Comparison of ENCODE assay signal across 28 cellular contexts in the genomic region with DNA sequence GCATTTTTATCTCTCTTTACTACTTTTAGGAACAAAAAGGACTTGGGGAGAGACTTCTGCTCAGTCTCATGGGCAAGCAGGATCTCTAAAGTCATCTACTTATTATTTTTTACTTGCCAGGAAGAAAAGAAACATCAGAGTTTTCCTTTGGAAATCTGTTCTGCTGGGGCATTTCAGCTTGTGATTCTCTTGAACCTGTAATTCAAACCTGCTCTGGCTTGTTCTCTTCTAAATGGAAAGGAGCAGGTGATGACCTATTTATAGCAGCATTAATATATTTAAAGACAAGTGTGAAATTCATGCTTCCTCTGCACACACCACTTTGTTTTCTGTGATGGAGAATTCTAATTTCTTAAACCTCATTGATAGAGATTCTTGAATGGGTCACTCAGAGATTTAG. TPM values are rescaled to one million over a fixed set of nuclear protein-coding genes. Genes with fewer than 3 reads are reported as not detected.
DNase-seq lines count a peak whose midpoint lies in the region; ATAC-seq and TF ChIP-seq lines count a peak whose summit lies in the region.
"Had no signal": no experiment of that assay in that cellular context is flagged by ENCODE, and none has a peak within 500 bp of the region (broad histone marks: within the 10 kb centered on the region; RNA-seq: fewer than 3 reads in every experiment).

No MANE protein-coding gene starts in this region.

- no peaks in the 10 kb centered on the region for H3K36me3 ChIP-seq in ES-I3 (ENCODE audit: insufficient read depth, low read length)
- H3K36me3 ChIP-seq in A673 (ENCODE audit: insufficient read depth, low read length, poor library complexity, severe bottlenecking) = no peaks in the 10 kb centered on the region
- H3K36me3 ChIP-seq: heart left ventricle, left ventricle myocardium inferior, tibial artery had no signal

- peaks cover 8% of the 10 kb centered on the region for H3K27me3 Mint-ChIP-seq in endothelial cell (ENCODE audit: unreplicated experiment)

- H3K27me3 ChIP-seq in A673 (replicated peaks; ENCODE audit: insufficient read depth, low read depth, low read length, poor library complexity) = peaks cover 41% of the 10 kb centered on the region

- POLR2A ChIA-PET in A673 (lab: Charles Lee; ENCODE audit: low non-redundant PET) = no interaction called here

- BruUV-seq in A673 (replicated peaks; lab: Mats Ljungman, UMichigan) = no TSS peak

- H3K27ac Mint-ChIP-seq in endothelial cell (ENCODE audit: unreplicated experiment) = no peak overlapping the region
- H3K27ac Mint-ChIP-seq: activated CD8-positive, alpha-beta T cell treated with anti-CD3 and anti-CD28 coated beads, Interleukin-2, amount 10 ng/mL, durations not matched to agents 7 days and 5 days; activated naive CD8-positive, alpha-beta T cell treated with anti-CD3 and anti-CD28 coated beads, Interleukin-2, amount 10 ng/mL, durations not matched to agents 7 days and 5 days; mesothelial cell of epicardium; natural killer cell; stimulated activated naive CD8-positive, alpha-beta T cell treated with anti-CD3 and anti-CD28 coated beads, Interleukin-15, amount 100 ng/mL, for 72 hours had no signal

- DNase-seq in NCI-H1105 (lab: John Stamatoyannopoulos, UW) (peak; percentile 59), caudate nucleus (lab: John Stamatoyannopoulos, UW) (no peak), midbrain (lab: John Stamatoyannopoulos, UW) (peak; percentile 9), endothelial cell (ENCODE audit: low spot score) (no peak), T-helper 1 cell (no peak), A673 (ENCODE audit: low spot score) (no peak)
- DNase-seq: activated CD4-positive, CD25-positive, alpha-beta regulatory T cell treated with anti-CD3 and anti-CD28 coated beads, Interleukin-2, amount 50 U/mL, for 72 hours; activated CD8-positive, alpha-beta T cell treated with anti-CD3 and anti-CD28 coated beads, Interleukin-2, amount 10 ng/mL, durations not matched to agents 7 days and 5 days; activated effector memory CD4-positive, alpha-beta T cell treated with anti-CD3 and anti-CD28 coated beads, Interleukin-2, amount 50 U/mL, for 16 hours; activated naive CD8-positive, alpha-beta T cell treated with anti-CD3 and anti-CD28 coated beads, Interleukin-2, amount 10 ng/mL, durations not matched to agents 7 days and 5 days; Calu3; EL; heart left ventricle; left ventricle myocardium inferior; natural killer cell; NCI-H1436 treated with DMSO at 0.1 percent for 48 hours; PC-9; posterior cingulate gyrus; Right ventricle myocardium superior; stimulated activated CD4-positive, alpha-beta T cell treated with anti-CD3 and anti-CD28 coated beads, Interleukin-15, amount 100 ng/mL, for 24 hours; stimulated activated naive CD8-positive, alpha-beta T cell treated with anti-CD3 and anti-CD28 coated beads, Interleukin-15, amount 100 ng/mL, for 72 hours; tibial artery had no signal

- no peak for ATAC-seq in HG03520 (IDR thresholded peaks at IDR 0.05; ENCODE audit: unreplicated experiment)
- ATAC-seq: activated CD8-positive, alpha-beta T cell treated with anti-CD3 and anti-CD28 coated beads, Interleukin-2, amount 10 ng/mL, durations not matched to agents 7 days and 5 days; natural killer cell; stimulated activated naive CD8-positive, alpha-beta T cell treated with anti-CD3 and anti-CD28 coated beads, Interleukin-15, amount 100 ng/mL, for 72 hours had no signal

- TF ChIP-seq CTCF in endothelial cell (IDR thresholded peaks at IDR 0.05; ENCODE audit: unreplicated experiment) (no peak), A673 (conservative IDR thresholded peaks at IDR 0.05; ENCODE audit: low read depth, low read length) (no peak)

- CTCF ChIA-PET in A673 (lab: Charles Lee) = interaction anchor here (0.7 kb wide), 1 partner anchor 15 kb away, joined by 4 read pairs; no protein-coding TSS in a partner anchor

- peaks cover 4% of the 10 kb centered on the region for H3K36me3 Mint-ChIP-seq in endothelial cell (ENCODE audit: low read depth, unreplicated experiment)
- H3K36me3 Mint-ChIP-seq: activated naive CD8-positive, alpha-beta T cell treated with anti-CD3 and anti-CD28 coated beads, Interleukin-2, amount 10 ng/mL, durations not matched to agents 7 days and 5 days; mesothelial cell of epicardium; natural killer cell had no signal

- H3K9me3 ChIP-seq in ES-I3 (ENCODE audit: control insufficient read depth, insufficient read depth, low read length) (no peaks in the 10 kb centered on the region), A673 (ENCODE audit: low read depth, low read length, poor library complexity, severe bottlenecking) (no peaks in the 10 kb centered on the region)
- H3K9me3 ChIP-seq: heart left ventricle, left ventricle myocardium inferior, tibial artery had no signal

- H3K9ac ChIP-seq in ES-I3 (ENCODE audit: low read depth, low read length) = peak overlapping the region; percentile 66

- H3K4me1 ChIP-seq in ES-I3 (ENCODE audit: insufficient read depth, low read length) (peaks cover 42% of the 10 kb centered on the region), A673 (ENCODE audit: insufficient read depth, low read length, poor library complexity, severe bottlenecking) (no peaks in the 10 kb centered on the region)

- intact Hi-C loops in A673 (cut with micrococcal nuclease; ENCODE audit: unreplicated experiment) = loop anchor here (2.0 to 10.0 kb wide), 3 partner anchors 195 to 633 kb away; partner anchors contain the start of gene CFAP90

- H3K9me3 Mint-ChIP-seq in endothelial cell (ENCODE audit: unreplicated experiment) = no peaks in the 10 kb centered on the region
- H3K9me3 Mint-ChIP-seq: mesothelial cell of epicardium; natural killer cell; stimulated activated naive CD8-positive, alpha-beta T cell treated with anti-CD3 and anti-CD28 coated beads, Interleukin-15, amount 100 ng/mL, for 72 hours had no signal

- H3K27ac ChIP-seq in caudate nucleus (ENCODE audit: low read depth, low read length) (peak overlapping the region; percentile 8), A673 (ENCODE audit: low read depth, low read length, poor library complexity, severe bottlenecking) (no peak overlapping the region)
- H3K27ac ChIP-seq: C4-2B, epithelial cell of prostate, heart left ventricle, left ventricle myocardium inferior, PC-9, tibial artery had no signal

- H3K4me3 Mint-ChIP-seq in endothelial cell (ENCODE audit: unreplicated experiment) = no peak overlapping the region
- H3K4me3 Mint-ChIP-seq: activated CD8-positive, alpha-beta T cell treated with anti-CD3 and anti-CD28 coated beads, Interleukin-2, amount 10 ng/mL, durations not matched to agents 7 days and 5 days; activated naive CD8-positive, alpha-beta T cell treated with anti-CD3 and anti-CD28 coated beads, Interleukin-2, amount 10 ng/mL, durations not matched to agents 7 days and 5 days; natural killer cell; stimulated activated naive CD8-positive, alpha-beta T cell treated with anti-CD3 and anti-CD28 coated beads, Interleukin-15, amount 100 ng/mL, for 72 hours had no signal

- H3K4me3 ChIP-seq in A673 (ENCODE audit: low read depth, low read length, poor library complexity, severe bottlenecking) = no peak overlapping the region
- H3K4me3 ChIP-seq: heart left ventricle, left ventricle myocardium inferior, PC-9, tibial artery had no signal

- H3K4me1 Mint-ChIP-seq in endothelial cell (ENCODE audit: unreplicated experiment) = peaks cover 13% of the 10 kb centered on the region
- H3K4me1 Mint-ChIP-seq: natural killer cell had no signal

RNA-seq across cellular contexts. Expression of gene ADCY2, which starts 2.0 kb away (rescaled TPM):
- total RNA-seq in endothelial cell (ENCODE audit: unreplicated experiment) (1.5 TPM), A673 (2021) (0.28 and 0.34 TPM in 2 replicates)
- total RNA-seq: activated CD8-positive, alpha-beta T cell treated with anti-CD3 and anti-CD28 coated beads, Interleukin-2, amount 10 ng/mL, durations not matched to agents 7 days and 5 days; activated naive CD8-positive, alpha-beta T cell treated with anti-CD3 and anti-CD28 coated beads, Interleukin-2, amount 10 ng/mL, durations not matched to agents 7 days and 5 days; Calu3; M059J; natural killer cell; PC-9 had no signal

Comparison
In these comparisons a context has a peak if more than half of its experiments do, and no peak if none do; other contexts are left out.
1. DNase-seq: peak in NCI-H1105 (single experiment) and midbrain (single experiment); none in caudate nucleus (0 of 61), endothelial cell (single experiment), T-helper 1 cell (0 of 5) and A673 (single experiment).